Comparison of ENCODE assay signal across 9 cellular contexts in the genomic region with DNA sequence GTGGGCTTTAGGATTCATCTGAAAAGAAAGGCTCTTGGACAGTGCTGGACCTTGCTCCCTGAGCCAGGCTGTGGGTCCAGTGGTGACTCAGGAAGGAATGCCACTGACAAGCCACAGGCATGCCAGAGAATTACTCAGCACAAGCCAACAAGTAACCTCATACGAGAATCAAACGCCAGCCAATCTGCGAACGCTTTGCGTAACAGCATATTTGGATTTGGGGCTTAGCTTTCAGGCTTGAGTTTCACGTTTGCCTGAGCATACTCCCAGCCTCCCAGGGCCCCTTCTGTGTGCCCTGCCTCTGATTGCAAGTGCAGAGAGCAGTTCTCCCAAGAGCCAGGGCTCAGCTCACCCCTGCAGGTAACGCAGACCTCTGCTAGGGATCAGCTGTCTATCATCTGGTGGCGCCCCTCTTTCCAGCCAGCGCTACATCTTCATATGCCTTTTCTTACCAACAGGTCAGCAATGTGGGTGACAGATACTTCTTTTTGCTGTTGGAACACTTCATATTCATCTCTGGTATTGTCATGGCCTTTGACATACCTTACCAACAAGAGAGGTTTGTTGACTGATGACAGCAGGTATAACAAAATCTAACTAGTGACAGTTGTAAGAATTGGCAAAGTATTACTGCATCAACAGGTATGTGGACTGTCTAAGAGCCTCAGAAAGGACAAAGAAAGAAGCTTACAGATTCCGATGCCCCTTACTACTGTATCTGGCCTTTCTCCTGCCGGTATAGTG. TPM values are rescaled to one million over a fixed set of nuclear protein-coding genes. Genes with fewer than 3 reads are reported as not detected.
A peak's percentile ranks its signal among the peaks of the same experiment; 100 is the strongest.
DNase-seq lines count a peak whose midpoint lies in the region; ATAC-seq and TF ChIP-seq lines count a peak whose summit lies in the region.
"Had no signal": no experiment of that assay in that cellular context is flagged by ENCODE, and none has a peak within 500 bp of the region (broad histone marks: within the 10 kb centered on the region; RNA-seq: fewer than 3 reads in every experiment).

No MANE protein-coding gene starts in this region.

- TF ChIP-seq CTCF in heart right ventricle (IDR thresholded peaks at IDR 0.05), result no peak

- H3K4me1 ChIP-seq in heart right ventricle, result peaks cover 0 to 49% (median 13%) of the 10 kb centered on the region in 9 donors

- H3K36me3 ChIP-seq in heart right ventricle, result no peaks in the 10 kb centered on the region

- DNase-seq in GOT3 (lab: John Stamatoyannopoulos, UW) (peak; percentile 64), amniotic epithelial cell (ENCODE audit: low read depth) (peak; percentile 99), heart right ventricle (peak in 1 of 2 donors; percentile 46), renal cortical epithelial cell (ENCODE audit: low read depth) (peak; percentile 99), NCI-H1092 (lab: John Stamatoyannopoulos, UW) (no peak), NCI-H69 (lab: John Stamatoyannopoulos, UW) (no peak)
- DNase-seq: stimulated activated CD4-positive, alpha-beta T cell treated with anti-CD3 and anti-CD28 coated beads, Interleukin-2, amount 100 ng/mL, for 24 hours had no signal

- intact Hi-C loops in heart right ventricle (cut with DNase I), result no loop called here

- WGBS in heart right ventricle, 2 donors, result 52 to 64% methylated on average over 11 of the region's 11 CpGs

- no peaks in the 10 kb centered on the region for H3K27me3 ChIP-seq in heart right ventricle

- no peaks in the 10 kb centered on the region for H3K9me3 ChIP-seq in heart right ventricle

- ATAC-seq in heart right ventricle (peak; percentile 74 to 96 (median 85)), HG02840 (IDR thresholded peaks at IDR 0.05; ENCODE audit: low FRiP score, unreplicated experiment) (no peak), GM18867 (IDR thresholded peaks at IDR 0.05; ENCODE audit: unreplicated experiment) (no peak)

- H3K4me3 ChIP-seq in heart right ventricle, result no peak overlapping the region

- peak overlapping the region in 6 of 10 donors; percentile 43 to 63 (median 50) for H3K27ac ChIP-seq in heart right ventricle

RNA-seq across cellular contexts. Expression of gene ZSWIM6, which starts 30.1 kb away (rescaled TPM):
- total RNA-seq in heart right ventricle (10 to 100 TPM in 1 of 10 donors, 1 to 10 TPM in 9; 5.9 to 10.3 (median 7.2) TPM), renal cortical epithelial cell (11.6 and 20.7 TPM in 2 replicates)
- polyA plus RNA-seq in heart right ventricle, result 1 to 10 TPM; 2.1 to 4.6 TPM

Comparison
In these comparisons a context has a peak if more than half of its experiments do, and no peak if none do; other contexts are left out.
1. DNase-seq: peak in GOT3 (single experiment), amniotic epithelial cell (single experiment) and renal cortical epithelial cell (single experiment); none in NCI-H1092 (single experiment) and NCI-H69 (single experiment).
2. ATAC-seq: peak in heart right ventricle (8 of 8); none in HG02840 (single experiment) and GM18867 (single experiment).